In genomic region chr6:13796781-13797180, GRCh38 we compare ENCODE assay signal across 15 cellular contexts. TPM values are rescaled to one million over a fixed set of nuclear protein-coding genes. Genes with fewer than 3 reads are reported as not detected.
DNase-seq lines count a peak whose midpoint lies in the region; ATAC-seq and TF ChIP-seq lines count a peak whose summit lies in the region.
"Had no signal": no experiment of that assay in that cellular context is flagged by ENCODE, and none has a peak within 500 bp of the region (broad histone marks: within the 10 kb centered on the region; RNA-seq: fewer than 3 reads in every experiment).

No MANE protein-coding gene starts in this region.

- no peaks in the 10 kb centered on the region for H3K4me1 Mint-ChIP-seq in neural progenitor cell

- H3K9me3 ChIP-seq in OCI-LY7 (ENCODE audit: low read length) (no peaks in the 10 kb centered on the region), neural progenitor cell (ENCODE audit: low read depth) (no peaks in the 10 kb centered on the region)
- H3K9me3 ChIP-seq: A549, SJSA1 had no signal

- H3K9me3 Mint-ChIP-seq in neural progenitor cell = no peaks in the 10 kb centered on the region

- H3K27ac Mint-ChIP-seq in neural progenitor cell = no peak overlapping the region

- DNase-seq in OCI-LY7 (ENCODE audit: low spot score) (no peak), neural progenitor cell (ENCODE audit: low spot score) (no peak), HuH-7.5 (ENCODE audit: low spot score) (no peak), NAMALWA (ENCODE audit: low spot score) (no peak), NCI-H2171 treated with DMSO at 0.1 percent for 48 hours (lab: John Stamatoyannopoulos, UW) (no peak), NCI-H774 (lab: John Stamatoyannopoulos, UW) (no peak)
- DNase-seq: DMS153, IMR-90, NCI-H1092, NCI-H2107, NCI-H345 had no signal

- H3K79me2 ChIP-seq in OCI-LY7 (ENCODE audit: insufficient read depth, low read depth, low read length) = no peaks in the 10 kb centered on the region
- peaks cover 4% of the 10 kb centered on the region for H3K79me2 ChIP-seq in neural progenitor cell (ENCODE audit: low read depth)

- no peaks in the 10 kb centered on the region for H4K20me1 ChIP-seq in OCI-LY7 (ENCODE audit: insufficient read depth, low read length)
- no peaks in the 10 kb centered on the region for H4K20me1 ChIP-seq in neural progenitor cell (ENCODE audit: low read depth)

- peak overlapping the region; percentile 82 for H3K27ac ChIP-seq in 22Rv1
- H3K27ac ChIP-seq in OCI-LY7 (ENCODE audit: low read depth, low read length, poor library complexity, severe bottlenecking) = no peak overlapping the region
- peak overlapping the region; percentile 32 for H3K27ac ChIP-seq in neural progenitor cell
- H3K27ac ChIP-seq: A549, SJSA1 had no signal

- no peaks in the 10 kb centered on the region for H3K4me1 ChIP-seq in OCI-LY7 (ENCODE audit: insufficient read depth, low read length, poor library complexity, severe bottlenecking)
- no peaks in the 10 kb centered on the region for H3K4me1 ChIP-seq in neural progenitor cell

- intact Hi-C loops in OCI-LY7 (cut with micrococcal nuclease; ENCODE audit: unreplicated experiment) = loop anchor here (5.0 kb wide), 2 partner anchors 81 to 251 kb away; no protein-coding TSS in a partner anchor

- H3K4me2 ChIP-seq in OCI-LY7 (ENCODE audit: low read length) (no peak overlapping the region), neural progenitor cell (no peak overlapping the region)
- H3K4me2 ChIP-seq: A549 had no signal

- TSS peak; percentile 29 for BruUV-seq in OCI-LY7 (replicated peaks; lab: Mats Ljungman, UMichigan)

- H3K27me3 ChIP-seq in neural progenitor cell = no peaks in the 10 kb centered on the region
- H3K27me3 ChIP-seq: SJSA1 had no signal

- no peak overlapping the region for H3K4me3 Mint-ChIP-seq in neural progenitor cell

- peaks cover 3% of the 10 kb centered on the region for H3F3A ChIP-seq in neural progenitor cell (ENCODE audit: low read depth)

- no peak overlapping the region for H3K4me3 ChIP-seq in OCI-LY7 (ENCODE audit: low read depth, low read length, poor library complexity, severe bottlenecking)
- no peak overlapping the region for H3K4me3 ChIP-seq in neural progenitor cell
- H3K4me3 ChIP-seq: A549, SJSA1 had no signal

- ATAC-seq in esophagus mucosa = peak; percentile 86
- ATAC-seq: A549 had no signal

- peaks cover 12% of the 10 kb centered on the region for H3K36me3 Mint-ChIP-seq in neural progenitor cell

- no peak for TF ChIP-seq CTCF in 22Rv1 (IDR thresholded peaks at IDR 0.05)
- TF ChIP-seq CTCF in OCI-LY7 (conservative IDR thresholded peaks at IDR 0.05; ENCODE audit: low read length) = no peak
- no peak for TF ChIP-seq CTCF in neural progenitor cell (IDR thresholded peaks at IDR 0.05)

- CTCF ChIA-PET in OCI-LY7 (lab: Charles Lee; ENCODE audit: unreplicated experiment) = no interaction called here

- no peaks in the 10 kb centered on the region for H3K9me2 ChIP-seq in OCI-LY7 (ENCODE audit: insufficient read depth, low read length)

- H3K27me3 Mint-ChIP-seq in neural progenitor cell (ENCODE audit: insufficient read depth, low read depth) = peaks cover 3% of the 10 kb centered on the region

- H3K36me3 ChIP-seq in OCI-LY7 (ENCODE audit: insufficient read depth, low read length) (peaks cover 76% of the 10 kb centered on the region), neural progenitor cell (no peaks in the 10 kb centered on the region)

- H3K9ac ChIP-seq in neural progenitor cell = no peak overlapping the region

- POLR2A ChIA-PET in OCI-LY7 (lab: Charles Lee) = interaction anchor here (0.7 to 1.3 kb wide), 2 partner anchors 14 to 869 kb away, joined by 3 read pairs; no protein-coding TSS in a partner anchor

- H2AFZ ChIP-seq in OCI-LY7 (ENCODE audit: low read length) = no peak overlapping the region
- no peak overlapping the region for H2AFZ ChIP-seq in neural progenitor cell (replicated peaks)

RNA-seq across cellular contexts. Expression of gene MCUR1, which starts 17.6 kb away (rescaled TPM):
- total RNA-seq in OCI-LY7 (2014; rRNA removed; shearing (Covaris generic)) = 11.9 and 17.3 TPM in 2 replicates
- 31.1 and 32.4 TPM in 2 replicates for total RNA-seq in OCI-LY7 (2022)
- total RNA-seq in esophagus mucosa = 24.6 TPM
- 15.9 and 16.2 TPM in 2 replicates for total RNA-seq in neural progenitor cell (ENCODE audit: low replicate concordance)
